ENCODE assay signal across 39 cellular contexts in genomic region chr1:171676823-171677222, GRCh38. TPM values are rescaled to one million over a fixed set of nuclear protein-coding genes. Genes with fewer than 3 reads are reported as not detected.
"Had no signal": no experiment of that assay in that cellular context is flagged by ENCODE, and none has a peak within 500 bp of the region (broad histone marks: within the 10 kb centered on the region; RNA-seq: fewer than 3 reads in every experiment).

No MANE protein-coding gene starts in this region.

- H3K4me3 ChIP-seq: adrenal gland, ascending aorta, breast epithelium, cardiac muscle cell, coronary artery, dorsolateral prefrontal cortex, esophagus squamous epithelium, gastroesophageal sphincter, heart right ventricle had no signal

- H3K27ac ChIP-seq: adrenal gland, ascending aorta, breast epithelium, cardiac muscle cell, coronary artery, dorsolateral prefrontal cortex, esophagus squamous epithelium, heart right ventricle, WERI-Rb-1 had no signal

- H3K9me3 ChIP-seq: adrenal gland, ascending aorta, breast epithelium, esophagus squamous epithelium, gastroesophageal sphincter, heart right ventricle had no signal

- DNase-seq: activated B cell treated with CpG ODN at 0.5 μM for 24 hours; activated CD4-positive, alpha-beta T cell treated with anti-CD3 and anti-CD28 coated beads for 48 hours; activated CD4-positive, alpha-beta T cell treated with anti-CD3 and anti-CD28 coated beads, Interleukin-2, amount 50 U/mL, for 1 hour; activated CD4-positive, alpha-beta T cell treated with anti-CD3 and anti-CD28 coated beads, Interleukin-2, amount 50 U/mL, for 48 hours; activated CD8-positive, alpha-beta memory T cell treated with anti-CD3 and anti-CD28 coated beads, Interleukin-2, amount 10 ng/mL, durations not matched to agents 7 days and 5 days; activated CD8-positive, alpha-beta memory T cell treated with anti-CD3 and anti-CD28 coated beads, Interleukin-2, amount 50 U/mL, for 4 hours; activated CD8-positive, alpha-beta T cell treated with anti-CD3 and anti-CD28 coated beads, Interleukin-2, amount 10 ng/mL, durations not matched to agents 7 days and 5 days; activated effector memory CD4-positive, alpha-beta T cell treated with anti-CD3 and anti-CD28 coated beads, Interleukin-2, amount 50 U/mL, for 16 hours; activated naive CD4-positive, alpha-beta T cell treated with anti-CD3 and anti-CD28 coated beads for 36 hours; activated naive CD8-positive, alpha-beta T cell treated with anti-CD3 and anti-CD28 coated beads for 36 hours; activated naive CD8-positive, alpha-beta T cell treated with anti-CD3 and anti-CD28 coated beads, Interleukin-2, amount 50 U/mL, for 24 hours; activated T-cell treated with anti-CD3 and anti-CD28 coated beads, Interleukin-2, amount 50 U/mL, for 1 hour; activated T-cell treated with anti-CD3 and anti-CD28 coated beads, Interleukin-2, amount 50 U/mL, for 48 hours; adrenal gland; amygdala; central memory CD4-positive, alpha-beta T cell; cerebellar nuclear complex; dorsolateral prefrontal cortex; effector memory CD4-positive, alpha-beta T cell; erythroblast; esophagus squamous epithelium; foreskin melanocyte; heart right ventricle; T-helper 1 cell; T-helper 17 cell; T1000; WERI-Rb-1 had no signal

- ATAC-seq: activated CD4-positive, CD25-positive, alpha-beta regulatory T cell treated with anti-CD3 and anti-CD28 coated beads, Interleukin-2, amount 50 U/mL, for 24 hours; activated CD8-positive, alpha-beta memory T cell treated with anti-CD3 and anti-CD28 coated beads, Interleukin-2, amount 10 ng/mL, durations not matched to agents 7 days and 5 days; activated CD8-positive, alpha-beta T cell treated with anti-CD3 and anti-CD28 coated beads, Interleukin-2, amount 10 ng/mL, durations not matched to agents 7 days and 5 days; activated naive CD8-positive, alpha-beta T cell treated with anti-CD3 and anti-CD28 coated beads, Interleukin-2, amount 50 U/mL, for 24 hours; gastroesophageal sphincter; heart right ventricle; T-helper 17 cell had no signal

- H3K4me1 ChIP-seq: adrenal gland had no signal

- H3K27me3 ChIP-seq: adrenal gland, ascending aorta, breast epithelium, cardiac muscle cell, dorsolateral prefrontal cortex, esophagus squamous epithelium, gastroesophageal sphincter, heart right ventricle had no signal

- H3K36me3 ChIP-seq: adrenal gland, ascending aorta, breast epithelium, cardiac muscle cell, esophagus squamous epithelium, gastroesophageal sphincter, heart right ventricle, WERI-Rb-1 had no signal

RNA-seq across cellular contexts. Expression of gene MYOC, which starts 24.3 kb away (rescaled TPM):
- total RNA-seq: activated B cell treated with CpG ODN at 0.5 μM for 24 hours; activated CD8-positive, alpha-beta memory T cell treated with anti-CD3 and anti-CD28 coated beads for 36 hours; activated CD8-positive, alpha-beta memory T cell treated with anti-CD3 and anti-CD28 coated beads, Interleukin-2, amount 10 ng/mL, durations not matched to agents 7 days and 5 days; activated CD8-positive, alpha-beta T cell treated with anti-CD3 and anti-CD28 coated beads, Interleukin-2, amount 10 ng/mL, durations not matched to agents 7 days and 5 days; activated naive CD4-positive, alpha-beta T cell treated with anti-CD3 and anti-CD28 coated beads for 36 hours; activated naive CD8-positive, alpha-beta T cell treated with anti-CD3 and anti-CD28 coated beads for 36 hours; activated T-helper 1 cell treated with anti-CD3 and anti-CD28 coated beads, Interleukin-12 subunit alpha, Interleukin-12 subunit beta, Interleukin-2, Interleukin-4 antibody, amounts not matched to agents 30 ng/mL and 10 ng/mL and 1 ng/mL, durations not matched to agents 14 hours and 24 hours and 36 hours; activated T-helper 2 cell treated with anti-CD3 and anti-CD28 coated beads, Interferon-gamma antibody, Interleukin-2, Interleukin-4, amounts not matched to agents 10 μg/mL and 5 μg/mL and 100 μg/mL, durations not matched to agents 14 hours and 24 hours and 36 hours; fibroblast of villous mesenchyme; T-helper 17 cell had no signal
- polyA plus RNA-seq: cardiac muscle cell had no signal

RNA-seq across cellular contexts. Expression of gene MYOCOS, which starts 54.8 kb away (rescaled TPM):
- total RNA-seq: activated CD8-positive, alpha-beta memory T cell treated with anti-CD3 and anti-CD28 coated beads for 36 hours; activated CD8-positive, alpha-beta memory T cell treated with anti-CD3 and anti-CD28 coated beads, Interleukin-2, amount 10 ng/mL, durations not matched to agents 7 days and 5 days; activated naive CD4-positive, alpha-beta T cell treated with anti-CD3 and anti-CD28 coated beads for 36 hours; adrenal gland; ascending aorta; breast epithelium; cardiac muscle cell; esophagus squamous epithelium; fibroblast of lung; gastroesophageal sphincter; glomerular endothelial cell; heart right ventricle had no signal
- polyA plus RNA-seq: adrenal gland, fibroblast of lung, heart right ventricle had no signal
